ENCODE assay signal across 1 cellular context in genomic region chr11:79066456-79067354, GRCh38.
TF ChIP-seq lines count a peak whose summit lies in the region.

No MANE protein-coding gene starts in this region.

TF ChIP-seq in SK-N-SH, 30 proteins besides CTCF, POLR2A, EP300 and RAD21:
- TF ChIP-seq CHD2 (IDR thresholded peaks at IDR 0.05; ENCODE audit: low read length, partially characterized antibody) (peak; percentile 16), RFX5 (IDR thresholded peaks at IDR 0.05; ENCODE audit: low read length) (peak; percentile 62; the same call in 1 of the 2 replicates), JUND (IDR thresholded peaks at IDR 0.05) (no peak)
TF ChIP-seq in SK-N-SH: peak in this region for 2.
